Comparison of ENCODE assay signal across 27 cellular contexts in genomic region chr18:31380912-31381311, GRCh38. TPM values are rescaled to one million over a fixed set of nuclear protein-coding genes. Genes with fewer than 3 reads are reported as not detected.
DNase-seq lines count a peak whose midpoint lies in the region; ATAC-seq, FAIRE-seq and TF ChIP-seq lines count a peak whose summit lies in the region.
"Had no signal": no experiment of that assay in that cellular context is flagged by ENCODE, and none has a peak within 500 bp of the region (broad histone marks: within the 10 kb centered on the region; RNA-seq: fewer than 3 reads in every experiment).

No MANE protein-coding gene starts in this region.

- TF ChIP-seq CTCF in RWPE1 (conservative IDR thresholded peaks at IDR 0.05; ENCODE audit: low read depth) (no peak), kidney (IDR thresholded peaks at IDR 0.05; ENCODE audit: borderline replicate concordance, extremely low read depth, insufficient read depth) (no peak)

- no peak for FAIRE-seq in RCC 7860 (lab: Jason Lieb, UNC)
- FAIRE-seq in kidney (lab: Jason Lieb, UNC), result no peak
- FAIRE-seq: A549, GM12891, GM18507, H54 had no signal

- H3K4me3 ChIP-seq in kidney (ENCODE audit: low read length in 2 of 2), result no peak overlapping the region
- H3K4me3 ChIP-seq: A549; BLaER1 treated with 17β-estradiol and CSF1 and Interleukin-3, amounts not matched to agents 10 nM and 100 nM; HAP-1 had no signal

- no peak overlapping the region for H3K27ac ChIP-seq in RWPE1
- H3K27ac ChIP-seq in kidney (ENCODE audit: low read depth in 2 of 2, low read length in 2 of 2), result no peak overlapping the region
- H3K27ac ChIP-seq: A549; BLaER1 treated with 17β-estradiol and CSF1 and Interleukin-3, amounts not matched to agents 10 nM and 100 nM had no signal

- intact Hi-C loops in kidney (cut with DNase I), result no loop called here

- no peaks in the 10 kb centered on the region for H3K4me1 ChIP-seq in kidney (ENCODE audit: control insufficient read depth in 1 of 2, insufficient read depth in 1 of 2, low read depth in 1 of 2, low read length in 2 of 2)
- H3K4me1 ChIP-seq: A549; BE2C; BLaER1 treated with 17β-estradiol and CSF1 and Interleukin-3, amounts not matched to agents 10 nM and 100 nM had no signal

- no peaks in the 10 kb centered on the region for H3K36me3 ChIP-seq in kidney (ENCODE audit: control insufficient read depth in 1 of 2, insufficient read depth in 2 of 2, low read length in 2 of 2)
- H3K36me3 ChIP-seq: BE2C; BLaER1 treated with 17β-estradiol and CSF1 and Interleukin-3, amounts not matched to agents 10 nM and 100 nM; HAP-1 had no signal

- POLR2A ChIA-PET in RWPE1 (lab: Yijun Ruan, JAX; ENCODE audit: low non-redundant PET), result no interaction called here

- DNase-seq in HPDE6-E6E7 (ENCODE audit: extremely low spot score) (peak; percentile 8), RWPE1 (ENCODE audit: low spot score) (peak; percentile 2), RCC 7860 (ENCODE audit: low spot score) (no peak), NCI-H187 (lab: John Stamatoyannopoulos, UW) (no peak), kidney (no peak)
- DNase-seq: 8988T; ACHN; AML-193; BE2C; Calu3; CD4-positive, alpha-beta T cell; COR-L47; DMS53; DMS79 treated with DMSO at 0.1 percent for 48 hours; GF-D8; GOT3; HFFc6 had no signal

- peak; percentile 84 for ATAC-seq in esophagus mucosa
- ATAC-seq: A549 had no signal

- no peaks in the 10 kb centered on the region for H3K9me3 ChIP-seq in kidney (ENCODE audit: control insufficient read depth in 1 of 2, low read length in 2 of 2)
- H3K9me3 ChIP-seq: A549; BE2C; BLaER1 treated with 17β-estradiol and CSF1 and Interleukin-3, amounts not matched to agents 10 nM and 100 nM; HAP-1 had no signal

- CTCF ChIA-PET in RWPE1 (lab: Yijun Ruan, JAX), result interaction anchor here (0.6 kb wide), 1 partner anchor 38 kb away, joined by 6 read pairs; no protein-coding TSS in a partner anchor

- no peak overlapping the region for H3K9ac ChIP-seq in kidney (ENCODE audit: low read length in 2 of 2)
- H3K9ac ChIP-seq: BLaER1 treated with 17β-estradiol and CSF1 and Interleukin-3, amounts not matched to agents 10 nM and 100 nM had no signal

RNA-seq across cellular contexts. Expression of gene DSG4, which starts 4.3 kb away (rescaled TPM):
- total RNA-seq in esophagus mucosa (not detected), kidney (not detected)
- polyA plus RNA-seq in kidney (ENCODE audit: insufficient read depth, low read depth, low replicate concordance), result not detected
- total RNA-seq: Calu3; CD4-positive, alpha-beta T cell; Daoy; G401; HFFc6 had no signal
- polyA plus RNA-seq: CD14-positive monocyte had no signal

Comparison
In these comparisons a context has a peak if more than half of its experiments do, and no peak if none do; other contexts are left out.
1. DNase-seq: peak in HPDE6-E6E7 (single experiment) and RWPE1 (single experiment); none in RCC 7860 (single experiment), NCI-H187 (0 of 2) and kidney (single experiment).